In the genomic region with DNA sequence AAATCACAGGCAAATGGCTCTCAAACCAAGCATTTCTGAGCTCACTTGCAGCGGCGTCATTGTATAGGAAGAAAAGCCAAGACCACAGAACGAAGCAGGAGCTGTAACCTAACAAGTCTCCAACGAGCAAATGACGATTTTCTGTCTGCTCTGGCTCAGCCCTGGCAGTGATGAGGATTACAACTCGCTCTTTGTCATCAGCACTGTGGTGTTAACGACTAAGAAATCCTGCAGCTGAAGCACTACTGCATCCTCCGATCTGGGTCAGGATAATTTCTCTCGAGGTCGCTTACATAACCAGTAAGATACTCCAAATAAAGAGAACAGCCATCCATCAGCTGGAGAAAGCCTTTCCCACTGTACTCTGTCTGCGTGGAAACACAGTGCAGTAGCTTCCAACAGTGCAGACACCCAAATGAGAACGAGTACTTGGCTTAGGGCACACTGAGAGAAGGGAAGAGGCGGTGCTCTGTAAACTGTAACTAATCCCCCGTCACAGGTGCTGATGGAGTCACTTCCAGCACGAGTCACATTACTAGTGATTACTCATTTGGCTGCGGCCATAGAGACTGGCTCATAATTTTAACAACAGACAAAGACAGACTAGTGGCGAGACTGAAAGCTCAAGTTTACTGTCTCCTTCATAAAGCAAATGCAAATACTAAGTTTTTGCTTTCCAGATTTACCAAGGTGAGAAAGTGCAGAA, we compare ENCODE assay signal across 8 cellular contexts.
A peak's percentile ranks its signal among the peaks of the same experiment; 100 is the strongest.
DNase-seq lines count a peak whose midpoint lies in the region; ATAC-seq and TF ChIP-seq lines count a peak whose summit lies in the region.

No MANE protein-coding gene starts in this region.

- H3K27ac ChIP-seq in parathyroid adenoma = peak overlapping the region; percentile 91
- peak overlapping the region; percentile 94 to 98 (median 96) for H3K27ac ChIP-seq in transverse colon

- POLR2A ChIA-PET in HEK293T (lab: Yijun Ruan, JAX) = interaction anchor here (0.5 to 1.8 kb wide), 24 partner anchors 10 to 434 kb away, joined by 3 to 9 read pairs (median 3); a partner anchor contains a TSS
- POLR2A ChIA-PET in activated naive CD8-positive, alpha-beta T cell treated with anti-CD3 and anti-CD28 coated beads, Interleukin-2, amount 10 ng/mL, durations not matched to agents 7 days and 5 days (lab: Charles Lee) = interaction anchor here (0.6 to 3.7 kb wide), 27 partner anchors 9 to 361 kb away, joined by 3 to 33 read pairs (median 4); a partner anchor contains a TSS

- H3K27me3 ChIP-seq in parathyroid adenoma (ENCODE audit: control insufficient read depth, insufficient read depth, low read length) (no peaks in the 10 kb centered on the region), transverse colon (no peaks in the 10 kb centered on the region)

- H3K4me2 ChIP-seq in parathyroid adenoma (ENCODE audit: low read length) = peak overlapping the region; percentile 98

- no peaks in the 10 kb centered on the region for H3K27me3 Mint-ChIP-seq in activated naive CD8-positive, alpha-beta T cell treated with anti-CD3 and anti-CD28 coated beads, Interleukin-2, amount 10 ng/mL, durations not matched to agents 7 days and 5 days

- 0 to 2% methylated on average over 1 to 17 of the region's 17 CpGs for WGBS in transverse colon (ENCODE audit: low coverage in 1 of 2), 2 donors

- H2AFZ ChIP-seq in parathyroid adenoma = peak overlapping the region; percentile 64

- DNase-seq in HEK293T (ENCODE audit: extremely low spot score) (peak; percentile 69), MV-4-11 (lab: John Stamatoyannopoulos, UW) (peak; percentile 96), SK-N-DZ (ENCODE audit: low spot score) (peak; percentile 87), Right ventricle myocardium superior (peak; percentile 68), transverse colon (peak; percentile 89)
- peak; percentile 68 for DNase-seq in activated naive CD8-positive, alpha-beta T cell treated with anti-CD3 and anti-CD28 coated beads, Interleukin-2, amount 10 ng/mL, durations not matched to agents 7 days and 5 days

- ATAC-seq in activated naive CD8-positive, alpha-beta T cell treated with anti-CD3 and anti-CD28 coated beads, Interleukin-2, amount 10 ng/mL, durations not matched to agents 7 days and 5 days (ENCODE audit: low read depth) = peak; percentile 97
- ATAC-seq in Right ventricle myocardium superior (ENCODE audit: poor library complexity) = peak; percentile 94

- peaks cover 5% of the 10 kb centered on the region for H3K36me3 Mint-ChIP-seq in activated naive CD8-positive, alpha-beta T cell treated with anti-CD3 and anti-CD28 coated beads, Interleukin-2, amount 10 ng/mL, durations not matched to agents 7 days and 5 days

- H3K9me3 ChIP-seq in parathyroid adenoma (ENCODE audit: control insufficient read depth, low read length) (no peaks in the 10 kb centered on the region), transverse colon (no peaks in the 10 kb centered on the region)

- intact Hi-C loops in Right ventricle myocardium superior (cut with DNase I) = no loop called here
- intact Hi-C loops in transverse colon (cut with DNase I; ENCODE audit: low total_unique reads) = no loop called here

- in situ Hi-C loops in transverse colon (cut with MboI; ENCODE audit: low pct_ligation_motif_present in 1 of 4, low pct_unique_long_range_greater_than_20kb in 1 of 4, low sequenced_read_pairs in 3 of 4) = no loop called here

- peak; percentile 23 for TF ChIP-seq CTCF in parathyroid adenoma (IDR thresholded peaks at IDR 0.05)
- TF ChIP-seq CTCF in transverse colon (IDR thresholded peaks at IDR 0.05) = peak; percentile 28 to 84 (median 39)

- peak overlapping the region; percentile 98 for H3K27ac Mint-ChIP-seq in activated naive CD8-positive, alpha-beta T cell treated with anti-CD3 and anti-CD28 coated beads, Interleukin-2, amount 10 ng/mL, durations not matched to agents 7 days and 5 days

- peak; percentile 82 for TF ChIP-seq EP300 in transverse colon (IDR thresholded peaks at IDR 0.05; ENCODE audit: low read depth)

- H3K9ac ChIP-seq in parathyroid adenoma = peak overlapping the region; percentile 15

- CTCF ChIA-PET in HEK293T (lab: Yijun Ruan, JAX) = interaction anchor here (1.1 to 2.2 kb wide), 2 partner anchors 9 to 195 kb away, joined by 3 to 14 read pairs; no protein-coding TSS in a partner anchor

- H3K4me3 ChIP-seq in GM08714 (ENCODE audit: low read length) = peak overlapping the region; percentile 81
- H3K4me3 ChIP-seq in parathyroid adenoma (ENCODE audit: low read depth, low read length) = peak overlapping the region; percentile 85
- H3K4me3 ChIP-seq in transverse colon = peak overlapping the region; percentile 25 to 70 (median 44)

- H3K36me3 ChIP-seq in parathyroid adenoma (ENCODE audit: control insufficient read depth, insufficient read depth, low read length) (no peaks in the 10 kb centered on the region), transverse colon (no peaks in the 10 kb centered on the region)

- H3K4me3 Mint-ChIP-seq in activated naive CD8-positive, alpha-beta T cell treated with anti-CD3 and anti-CD28 coated beads, Interleukin-2, amount 10 ng/mL, durations not matched to agents 7 days and 5 days = peak overlapping the region; percentile 96

- peak; percentile 98 for TF ChIP-seq POLR2A in transverse colon (IDR thresholded peaks at IDR 0.05)

- peaks cover 9% of the 10 kb centered on the region for H3K79me2 ChIP-seq in parathyroid adenoma

- no peaks in the 10 kb centered on the region for H3K9me3 Mint-ChIP-seq in activated naive CD8-positive, alpha-beta T cell treated with anti-CD3 and anti-CD28 coated beads, Interleukin-2, amount 10 ng/mL, durations not matched to agents 7 days and 5 days

- H3K4me1 ChIP-seq in parathyroid adenoma (peaks cover 2% of the 10 kb centered on the region), transverse colon (peaks cover 13 to 41% (median 18%) of the 10 kb centered on the region in 4 donors)

- peaks cover 15% of the 10 kb centered on the region for H3K4me1 Mint-ChIP-seq in activated naive CD8-positive, alpha-beta T cell treated with anti-CD3 and anti-CD28 coated beads, Interleukin-2, amount 10 ng/mL, durations not matched to agents 7 days and 5 days

TF ChIP-seq in HEK293T, 16 proteins besides CTCF, POLR2A, EP300 and RAD21:
- TF ChIP-seq, protein P1, sequence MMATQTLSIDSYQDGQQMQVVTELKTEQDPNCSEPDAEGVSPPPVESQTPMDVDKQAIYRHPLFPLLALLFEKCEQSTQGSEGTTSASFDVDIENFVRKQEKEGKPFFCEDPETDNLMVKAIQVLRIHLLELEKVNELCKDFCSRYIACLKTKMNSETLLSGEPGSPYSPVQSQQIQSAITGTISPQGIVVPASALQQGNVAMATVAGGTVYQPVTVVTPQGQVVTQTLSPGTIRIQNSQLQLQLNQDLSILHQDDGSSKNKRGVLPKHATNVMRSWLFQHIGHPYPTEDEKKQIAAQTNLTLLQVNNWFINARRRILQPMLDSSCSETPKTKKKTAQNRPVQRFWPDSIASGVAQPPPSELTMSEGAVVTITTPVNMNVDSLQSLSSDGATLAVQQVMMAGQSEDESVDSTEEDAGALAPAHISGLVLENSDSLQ (IDR thresholded peaks at IDR 0.05) = peak; percentile 90
- TF ChIP-seq ELF4 (IDR thresholded peaks at IDR 0.05) (no peak), ARNT (IDR thresholded peaks at IDR 0.05) (no peak), CTBP1 (IDR thresholded peaks at IDR 0.05; ENCODE audit: borderline replicate concordance) (peak; percentile 43), TARDBP (IDR thresholded peaks at IDR 0.05) (0 out of 2 replicates have a peak, but pooled peaks have one; percentile 19), FOXA1 (IDR thresholded peaks at IDR 0.05) (no peak), L3MBTL2 (conservative IDR thresholded peaks at IDR 0.05) (0 out of 2 replicates have a peak, but pooled peaks have one; percentile 13), ZNF384 (IDR thresholded peaks at IDR 0.05) (no peak), BHLHE40 (IDR thresholded peaks at IDR 0.05; ENCODE audit: borderline replicate concordance) (no peak)

Comparison
In these comparisons a context has a peak if more than half of its experiments do, and no peak if none do; other contexts are left out.
1. Peak in every context shown above with its lines: DNase-seq, ATAC-seq, H3K4me3 ChIP-seq and H3K27ac ChIP-seq.